ENCODE assay signal across 1 cellular context in genomic region chr4:997375-998071, GRCh38.
TF ChIP-seq lines count a peak whose summit lies in the region.

No MANE protein-coding gene starts in this region.

TF ChIP-seq in K562, 482 proteins besides CTCF, POLR2A, EP300 and RAD21 (continued from another document and continues in another):
- TF ChIP-seq, protein P1, sequence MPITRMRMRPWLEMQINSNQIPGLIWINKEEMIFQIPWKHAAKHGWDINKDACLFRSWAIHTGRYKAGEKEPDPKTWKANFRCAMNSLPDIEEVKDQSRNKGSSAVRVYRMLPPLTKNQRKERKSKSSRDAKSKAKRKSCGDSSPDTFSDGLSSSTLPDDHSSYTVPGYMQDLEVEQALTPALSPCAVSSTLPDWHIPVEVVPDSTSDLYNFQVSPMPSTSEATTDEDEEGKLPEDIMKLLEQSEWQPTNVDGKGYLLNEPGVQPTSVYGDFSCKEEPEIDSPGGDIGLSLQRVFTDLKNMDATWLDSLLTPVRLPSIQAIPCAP (CRISPR knock-in tag; IDR thresholded peaks at IDR 0.05; ENCODE audit: borderline replicate concordance), result no peak
- no peak for TF ChIP-seq PYGO2 (tag; IDR thresholded peaks at IDR 0.05)
- TF ChIP-seq ZNF780A (CRISPR knock-in tag; IDR thresholded peaks at IDR 0.05), result no peak
- TF ChIP-seq SP1 (CRISPR knock-in tag; IDR thresholded peaks at IDR 0.05), result peak; percentile 51; the same call in 1 of the 2 replicates
- no peak for TF ChIP-seq MECOM (CRISPR knock-in tag; IDR thresholded peaks at IDR 0.05)
- TF ChIP-seq ZC3H4 (CRISPR knock-in tag; IDR thresholded peaks at IDR 0.05; ENCODE audit: borderline replicate concordance), result no peak
- TF ChIP-seq, protein P2, sequence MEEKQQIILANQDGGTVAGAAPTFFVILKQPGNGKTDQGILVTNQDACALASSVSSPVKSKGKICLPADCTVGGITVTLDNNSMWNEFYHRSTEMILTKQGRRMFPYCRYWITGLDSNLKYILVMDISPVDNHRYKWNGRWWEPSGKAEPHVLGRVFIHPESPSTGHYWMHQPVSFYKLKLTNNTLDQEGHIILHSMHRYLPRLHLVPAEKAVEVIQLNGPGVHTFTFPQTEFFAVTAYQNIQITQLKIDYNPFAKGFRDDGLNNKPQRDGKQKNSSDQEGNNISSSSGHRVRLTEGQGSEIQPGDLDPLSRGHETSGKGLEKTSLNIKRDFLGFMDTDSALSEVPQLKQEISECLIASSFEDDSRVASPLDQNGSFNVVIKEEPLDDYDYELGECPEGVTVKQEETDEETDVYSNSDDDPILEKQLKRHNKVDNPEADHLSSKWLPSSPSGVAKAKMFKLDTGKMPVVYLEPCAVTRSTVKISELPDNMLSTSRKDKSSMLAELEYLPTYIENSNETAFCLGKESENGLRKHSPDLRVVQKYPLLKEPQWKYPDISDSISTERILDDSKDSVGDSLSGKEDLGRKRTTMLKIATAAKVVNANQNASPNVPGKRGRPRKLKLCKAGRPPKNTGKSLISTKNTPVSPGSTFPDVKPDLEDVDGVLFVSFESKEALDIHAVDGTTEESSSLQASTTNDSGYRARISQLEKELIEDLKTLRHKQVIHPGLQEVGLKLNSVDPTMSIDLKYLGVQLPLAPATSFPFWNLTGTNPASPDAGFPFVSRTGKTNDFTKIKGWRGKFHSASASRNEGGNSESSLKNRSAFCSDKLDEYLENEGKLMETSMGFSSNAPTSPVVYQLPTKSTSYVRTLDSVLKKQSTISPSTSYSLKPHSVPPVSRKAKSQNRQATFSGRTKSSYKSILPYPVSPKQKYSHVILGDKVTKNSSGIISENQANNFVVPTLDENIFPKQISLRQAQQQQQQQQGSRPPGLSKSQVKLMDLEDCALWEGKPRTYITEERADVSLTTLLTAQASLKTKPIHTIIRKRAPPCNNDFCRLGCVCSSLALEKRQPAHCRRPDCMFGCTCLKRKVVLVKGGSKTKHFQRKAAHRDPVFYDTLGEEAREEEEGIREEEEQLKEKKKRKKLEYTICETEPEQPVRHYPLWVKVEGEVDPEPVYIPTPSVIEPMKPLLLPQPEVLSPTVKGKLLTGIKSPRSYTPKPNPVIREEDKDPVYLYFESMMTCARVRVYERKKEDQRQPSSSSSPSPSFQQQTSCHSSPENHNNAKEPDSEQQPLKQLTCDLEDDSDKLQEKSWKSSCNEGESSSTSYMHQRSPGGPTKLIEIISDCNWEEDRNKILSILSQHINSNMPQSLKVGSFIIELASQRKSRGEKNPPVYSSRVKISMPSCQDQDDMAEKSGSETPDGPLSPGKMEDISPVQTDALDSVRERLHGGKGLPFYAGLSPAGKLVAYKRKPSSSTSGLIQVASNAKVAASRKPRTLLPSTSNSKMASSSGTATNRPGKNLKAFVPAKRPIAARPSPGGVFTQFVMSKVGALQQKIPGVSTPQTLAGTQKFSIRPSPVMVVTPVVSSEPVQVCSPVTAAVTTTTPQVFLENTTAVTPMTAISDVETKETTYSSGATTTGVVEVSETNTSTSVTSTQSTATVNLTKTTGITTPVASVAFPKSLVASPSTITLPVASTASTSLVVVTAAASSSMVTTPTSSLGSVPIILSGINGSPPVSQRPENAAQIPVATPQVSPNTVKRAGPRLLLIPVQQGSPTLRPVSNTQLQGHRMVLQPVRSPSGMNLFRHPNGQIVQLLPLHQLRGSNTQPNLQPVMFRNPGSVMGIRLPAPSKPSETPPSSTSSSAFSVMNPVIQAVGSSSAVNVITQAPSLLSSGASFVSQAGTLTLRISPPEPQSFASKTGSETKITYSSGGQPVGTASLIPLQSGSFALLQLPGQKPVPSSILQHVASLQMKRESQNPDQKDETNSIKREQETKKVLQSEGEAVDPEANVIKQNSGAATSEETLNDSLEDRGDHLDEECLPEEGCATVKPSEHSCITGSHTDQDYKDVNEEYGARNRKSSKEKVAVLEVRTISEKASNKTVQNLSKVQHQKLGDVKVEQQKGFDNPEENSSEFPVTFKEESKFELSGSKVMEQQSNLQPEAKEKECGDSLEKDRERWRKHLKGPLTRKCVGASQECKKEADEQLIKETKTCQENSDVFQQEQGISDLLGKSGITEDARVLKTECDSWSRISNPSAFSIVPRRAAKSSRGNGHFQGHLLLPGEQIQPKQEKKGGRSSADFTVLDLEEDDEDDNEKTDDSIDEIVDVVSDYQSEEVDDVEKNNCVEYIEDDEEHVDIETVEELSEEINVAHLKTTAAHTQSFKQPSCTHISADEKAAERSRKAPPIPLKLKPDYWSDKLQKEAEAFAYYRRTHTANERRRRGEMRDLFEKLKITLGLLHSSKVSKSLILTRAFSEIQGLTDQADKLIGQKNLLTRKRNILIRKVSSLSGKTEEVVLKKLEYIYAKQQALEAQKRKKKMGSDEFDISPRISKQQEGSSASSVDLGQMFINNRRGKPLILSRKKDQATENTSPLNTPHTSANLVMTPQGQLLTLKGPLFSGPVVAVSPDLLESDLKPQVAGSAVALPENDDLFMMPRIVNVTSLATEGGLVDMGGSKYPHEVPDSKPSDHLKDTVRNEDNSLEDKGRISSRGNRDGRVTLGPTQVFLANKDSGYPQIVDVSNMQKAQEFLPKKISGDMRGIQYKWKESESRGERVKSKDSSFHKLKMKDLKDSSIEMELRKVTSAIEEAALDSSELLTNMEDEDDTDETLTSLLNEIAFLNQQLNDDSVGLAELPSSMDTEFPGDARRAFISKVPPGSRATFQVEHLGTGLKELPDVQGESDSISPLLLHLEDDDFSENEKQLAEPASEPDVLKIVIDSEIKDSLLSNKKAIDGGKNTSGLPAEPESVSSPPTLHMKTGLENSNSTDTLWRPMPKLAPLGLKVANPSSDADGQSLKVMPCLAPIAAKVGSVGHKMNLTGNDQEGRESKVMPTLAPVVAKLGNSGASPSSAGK (IDR thresholded peaks at IDR 0.05), result peak; percentile 11; the same call in 1 of the 2 replicates
- no peak for TF ChIP-seq TCF3 (CRISPR knock-in tag; IDR thresholded peaks at IDR 0.05)
- TF ChIP-seq RBM39 (optimal IDR thresholded peaks at IDR 0.05; ENCODE audit: low read depth, low read length), result no peak
- peak; percentile 40 for TF ChIP-seq HMGN3 (IDR thresholded peaks at IDR 0.05; ENCODE audit: borderline replicate concordance, extremely low read depth, insufficient read length, low read depth, low read length)
- TF ChIP-seq, protein P3, sequence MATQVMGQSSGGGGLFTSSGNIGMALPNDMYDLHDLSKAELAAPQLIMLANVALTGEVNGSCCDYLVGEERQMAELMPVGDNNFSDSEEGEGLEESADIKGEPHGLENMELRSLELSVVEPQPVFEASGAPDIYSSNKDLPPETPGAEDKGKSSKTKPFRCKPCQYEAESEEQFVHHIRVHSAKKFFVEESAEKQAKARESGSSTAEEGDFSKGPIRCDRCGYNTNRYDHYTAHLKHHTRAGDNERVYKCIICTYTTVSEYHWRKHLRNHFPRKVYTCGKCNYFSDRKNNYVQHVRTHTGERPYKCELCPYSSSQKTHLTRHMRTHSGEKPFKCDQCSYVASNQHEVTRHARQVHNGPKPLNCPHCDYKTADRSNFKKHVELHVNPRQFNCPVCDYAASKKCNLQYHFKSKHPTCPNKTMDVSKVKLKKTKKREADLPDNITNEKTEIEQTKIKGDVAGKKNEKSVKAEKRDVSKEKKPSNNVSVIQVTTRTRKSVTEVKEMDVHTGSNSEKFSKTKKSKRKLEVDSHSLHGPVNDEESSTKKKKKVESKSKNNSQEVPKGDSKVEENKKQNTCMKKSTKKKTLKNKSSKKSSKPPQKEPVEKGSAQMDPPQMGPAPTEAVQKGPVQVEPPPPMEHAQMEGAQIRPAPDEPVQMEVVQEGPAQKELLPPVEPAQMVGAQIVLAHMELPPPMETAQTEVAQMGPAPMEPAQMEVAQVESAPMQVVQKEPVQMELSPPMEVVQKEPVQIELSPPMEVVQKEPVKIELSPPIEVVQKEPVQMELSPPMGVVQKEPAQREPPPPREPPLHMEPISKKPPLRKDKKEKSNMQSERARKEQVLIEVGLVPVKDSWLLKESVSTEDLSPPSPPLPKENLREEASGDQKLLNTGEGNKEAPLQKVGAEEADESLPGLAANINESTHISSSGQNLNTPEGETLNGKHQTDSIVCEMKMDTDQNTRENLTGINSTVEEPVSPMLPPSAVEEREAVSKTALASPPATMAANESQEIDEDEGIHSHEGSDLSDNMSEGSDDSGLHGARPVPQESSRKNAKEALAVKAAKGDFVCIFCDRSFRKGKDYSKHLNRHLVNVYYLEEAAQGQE (CRISPR knock-in tag; IDR thresholded peaks at IDR 0.05; ENCODE audit: low read depth), result no peak; the same call in 1 of the 2 replicates
- TF ChIP-seq BCOR (IDR thresholded peaks at IDR 0.05), result no peak
- TF ChIP-seq ZNF407 (IDR thresholded peaks at IDR 0.05; ENCODE audit: low read depth), result no peak
- peak; percentile 65 for TF ChIP-seq BHLHE40 (IDR thresholded peaks at IDR 0.05; ENCODE audit: low read length)
- TF ChIP-seq POLR3G (IDR thresholded peaks at IDR 0.05; ENCODE audit: extremely low read depth, insufficient read length, insufficient replicate concordance), result no peak
- no peak for TF ChIP-seq GABPB1 (CRISPR knock-in tag; IDR thresholded peaks at IDR 0.05)
- no peak for TF ChIP-seq POLR2B (IDR thresholded peaks at IDR 0.05; ENCODE audit: low read depth, partially characterized antibody)
- peak; percentile 83 for TF ChIP-seq POLR2G (IDR thresholded peaks at IDR 0.05; ENCODE audit: low read depth, low read length)
- TF ChIP-seq, protein P4, sequence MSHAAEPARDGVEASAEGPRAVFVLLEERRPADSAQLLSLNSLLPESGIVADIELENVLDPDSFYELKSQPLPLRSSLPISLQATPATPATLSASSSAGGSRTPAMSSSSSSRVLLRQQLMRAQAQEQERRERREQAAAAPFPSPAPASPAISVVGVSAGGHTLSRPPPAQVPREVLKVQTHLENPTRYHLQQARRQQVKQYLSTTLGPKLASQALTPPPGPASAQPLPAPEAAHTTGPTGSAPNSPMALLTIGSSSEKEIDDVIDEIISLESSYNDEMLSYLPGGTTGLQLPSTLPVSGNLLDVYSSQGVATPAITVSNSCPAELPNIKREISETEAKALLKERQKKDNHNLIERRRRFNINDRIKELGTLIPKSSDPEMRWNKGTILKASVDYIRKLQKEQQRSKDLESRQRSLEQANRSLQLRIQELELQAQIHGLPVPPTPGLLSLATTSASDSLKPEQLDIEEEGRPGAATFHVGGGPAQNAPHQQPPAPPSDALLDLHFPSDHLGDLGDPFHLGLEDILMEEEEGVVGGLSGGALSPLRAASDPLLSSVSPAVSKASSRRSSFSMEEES (CRISPR knock-in tag; IDR thresholded peaks at IDR 0.05), result no peak
- TF ChIP-seq, protein P5, sequence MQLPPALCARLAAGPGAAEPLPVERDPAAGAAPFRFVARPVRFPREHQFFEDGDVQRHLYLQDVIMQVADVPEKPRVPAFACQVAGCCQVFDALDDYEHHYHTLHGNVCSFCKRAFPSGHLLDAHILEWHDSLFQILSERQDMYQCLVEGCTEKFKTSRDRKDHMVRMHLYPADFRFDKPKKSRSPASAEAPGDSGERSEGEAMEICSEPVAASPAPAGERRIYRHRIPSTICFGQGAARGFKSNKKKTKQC (CRISPR knock-in tag; IDR thresholded peaks at IDR 0.05), result no peak
- no peak for TF ChIP-seq ZNF274 (IDR thresholded peaks at IDR 0.05; ENCODE audit: borderline replicate concordance, low read depth, low read length)
- no peak for TF ChIP-seq DPF2 (IDR thresholded peaks at IDR 0.05)
- no peak; the same call in 1 of the 2 replicates for TF ChIP-seq ZNF395 (CRISPR knock-in tag; IDR thresholded peaks at IDR 0.05)
